8 cellular contexts compared by ENCODE assay signal in the genomic region with DNA sequence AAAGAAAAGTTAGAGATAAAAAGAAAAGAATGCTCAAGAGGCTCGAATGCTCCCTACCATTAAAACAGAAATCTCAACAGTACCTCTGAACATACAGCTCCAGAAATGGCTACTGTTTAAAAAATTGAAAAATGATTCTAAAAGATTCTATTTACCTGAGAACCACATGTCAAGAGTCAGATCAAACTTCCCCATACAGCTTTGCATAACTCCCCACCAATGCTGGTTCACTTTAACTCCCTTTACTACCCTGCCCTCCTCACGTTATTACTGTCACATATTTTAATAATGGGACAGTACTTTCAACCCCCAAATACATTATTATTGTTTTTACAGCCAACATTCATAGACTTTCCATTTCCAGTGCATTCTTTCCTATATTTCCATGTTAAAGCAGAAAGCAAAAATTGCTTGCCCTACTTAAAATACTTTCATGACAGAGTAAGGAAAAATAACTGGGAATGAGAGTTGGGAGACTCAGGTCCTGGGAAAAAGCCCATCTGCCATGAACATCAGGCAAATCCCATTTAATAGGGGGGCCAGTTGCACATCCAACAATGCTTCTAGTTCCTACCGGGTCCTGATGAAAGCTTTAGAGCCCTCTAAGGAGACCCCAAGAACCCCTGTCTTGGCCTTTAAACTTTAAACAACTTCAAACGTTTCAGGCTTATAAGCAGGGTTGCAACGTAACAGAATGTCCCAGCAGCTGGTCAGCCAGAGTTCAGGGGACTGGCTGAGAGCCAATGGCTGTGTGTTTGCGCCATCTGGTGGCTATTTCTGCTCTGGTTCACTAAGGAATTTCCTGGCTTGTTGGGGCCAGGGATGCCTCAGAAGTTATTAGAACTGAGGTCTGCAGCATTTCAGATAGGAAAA.
A peak's percentile ranks its signal among the peaks of the same experiment; 100 is the strongest.
DNase-seq lines count a peak whose midpoint lies in the region; ATAC-seq and TF ChIP-seq lines count a peak whose summit lies in the region.

No MANE protein-coding gene starts in this region.

- H3K9ac ChIP-seq in liver (ENCODE audit: low read depth in 1 of 2, low read length in 2 of 2): peak overlapping the region in 1 of 2 donors; percentile 58

- DNase-seq in Daoy (ENCODE audit: low read depth) (peak; percentile 80), NCI-H345 (lab: John Stamatoyannopoulos, UW) (peak; percentile 70), dermis microvascular lymphatic vessel endothelial cell (ENCODE audit: low read depth in 2 of 2) (peak; percentile 75 to 86)
- DNase-seq in activated CD4-positive, alpha-beta T cell treated with anti-CD3 and anti-CD28 coated beads for 48 hours: peak; percentile 65
- peak; percentile 55 for DNase-seq in stimulated activated CD4-positive, alpha-beta T cell treated with anti-CD3 and anti-CD28 coated beads, Interleukin-4, amount 100 ng/mL, for 24 hours

- H3K27me3 ChIP-seq in liver (ENCODE audit: control insufficient read depth in 4 of 4, insufficient read depth in 4 of 4, low read length in 3 of 4): no peaks in the 10 kb centered on the region

- peak; percentile 69 for ATAC-seq in HG02763 (IDR thresholded peaks at IDR 0.05; ENCODE audit: unreplicated experiment)
- ATAC-seq in HG03159 (IDR thresholded peaks at IDR 0.05; ENCODE audit: unreplicated experiment): no peak

- peaks cover 0 to 12% (median 2%) of the 10 kb centered on the region in 4 donors for H3K36me3 ChIP-seq in liver (ENCODE audit: control insufficient read depth in 4 of 4, insufficient read depth in 3 of 4, low read depth in 1 of 4, low read length in 3 of 4)

- peak; percentile 91 for TF ChIP-seq CTCF in liver (IDR thresholded peaks at IDR 0.05; ENCODE audit: low read depth, low read length, missing input control)

- H3K4me1 ChIP-seq in liver (ENCODE audit: control insufficient read depth in 4 of 4, insufficient read depth in 4 of 4, low read length in 3 of 4): peaks cover 2 to 20% (median 17%) of the 10 kb centered on the region in 4 donors

- no peak overlapping the region for H3K4me3 ChIP-seq in liver (ENCODE audit: low read depth in 1 of 3, low read length in 3 of 3)

- TF ChIP-seq RAD21 in liver (IDR thresholded peaks at IDR 0.05): peak; percentile 85 to 89

- no peaks in the 10 kb centered on the region for H3K9me3 ChIP-seq in liver (ENCODE audit: control insufficient read depth in 4 of 4, low read length in 3 of 4)

- 26% methylated on average over 6 of the region's 6 CpGs for WGBS in liver

- H3K27ac ChIP-seq in liver (ENCODE audit: low read depth in 1 of 2, low read length in 2 of 2): peak overlapping the region; percentile 69 to 71

TF ChIP-seq in liver, 16 proteins besides CTCF, POLR2A, EP300 and RAD21:
- TF ChIP-seq GABPA (IDR thresholded peaks at IDR 0.05 in 1 of 2, conservative IDR thresholded peaks at IDR 0.05 in 1 of 2) (no peak), JUND (IDR thresholded peaks at IDR 0.05) (peak; percentile 29 to 47), RXRA (IDR thresholded peaks at IDR 0.05) (peak; percentile 89 to 94), HNF4A (conservative IDR thresholded peaks at IDR 0.05) (peak; percentile 63 to 69), EGR1 (IDR thresholded peaks at IDR 0.05; ENCODE audit: low read depth in 2 of 2) (peak in 1 of 2 donors; percentile 38), YY1 (IDR thresholded peaks at IDR 0.05) (peak; percentile 50), NR2F2 (IDR thresholded peaks at IDR 0.05) (peak; percentile 95), SP1 (IDR thresholded peaks at IDR 0.05) (peak; percentile 86), FOXA1 (IDR thresholded peaks at IDR 0.05) (no peak)
- TF ChIP-seq, protein P1, sequence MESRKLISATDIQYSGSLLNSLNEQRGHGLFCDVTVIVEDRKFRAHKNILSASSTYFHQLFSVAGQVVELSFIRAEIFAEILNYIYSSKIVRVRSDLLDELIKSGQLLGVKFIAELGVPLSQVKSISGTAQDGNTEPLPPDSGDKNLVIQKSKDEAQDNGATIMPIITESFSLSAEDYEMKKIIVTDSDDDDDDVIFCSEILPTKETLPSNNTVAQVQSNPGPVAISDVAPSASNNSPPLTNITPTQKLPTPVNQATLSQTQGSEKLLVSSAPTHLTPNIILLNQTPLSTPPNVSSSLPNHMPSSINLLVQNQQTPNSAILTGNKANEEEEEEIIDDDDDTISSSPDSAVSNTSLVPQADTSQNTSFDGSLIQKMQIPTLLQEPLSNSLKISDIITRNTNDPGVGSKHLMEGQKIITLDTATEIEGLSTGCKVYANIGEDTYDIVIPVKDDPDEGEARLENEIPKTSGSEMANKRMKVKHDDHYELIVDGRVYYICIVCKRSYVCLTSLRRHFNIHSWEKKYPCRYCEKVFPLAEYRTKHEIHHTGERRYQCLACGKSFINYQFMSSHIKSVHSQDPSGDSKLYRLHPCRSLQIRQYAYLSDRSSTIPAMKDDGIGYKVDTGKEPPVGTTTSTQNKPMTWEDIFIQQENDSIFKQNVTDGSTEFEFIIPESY (IDR thresholded peaks at IDR 0.05): peak; percentile 37
- TF ChIP-seq, protein P2, sequence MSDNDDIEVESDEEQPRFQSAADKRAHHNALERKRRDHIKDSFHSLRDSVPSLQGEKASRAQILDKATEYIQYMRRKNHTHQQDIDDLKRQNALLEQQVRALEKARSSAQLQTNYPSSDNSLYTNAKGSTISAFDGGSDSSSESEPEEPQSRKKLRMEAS (IDR thresholded peaks at IDR 0.05): no peak
- TF ChIP-seq, protein P3, sequence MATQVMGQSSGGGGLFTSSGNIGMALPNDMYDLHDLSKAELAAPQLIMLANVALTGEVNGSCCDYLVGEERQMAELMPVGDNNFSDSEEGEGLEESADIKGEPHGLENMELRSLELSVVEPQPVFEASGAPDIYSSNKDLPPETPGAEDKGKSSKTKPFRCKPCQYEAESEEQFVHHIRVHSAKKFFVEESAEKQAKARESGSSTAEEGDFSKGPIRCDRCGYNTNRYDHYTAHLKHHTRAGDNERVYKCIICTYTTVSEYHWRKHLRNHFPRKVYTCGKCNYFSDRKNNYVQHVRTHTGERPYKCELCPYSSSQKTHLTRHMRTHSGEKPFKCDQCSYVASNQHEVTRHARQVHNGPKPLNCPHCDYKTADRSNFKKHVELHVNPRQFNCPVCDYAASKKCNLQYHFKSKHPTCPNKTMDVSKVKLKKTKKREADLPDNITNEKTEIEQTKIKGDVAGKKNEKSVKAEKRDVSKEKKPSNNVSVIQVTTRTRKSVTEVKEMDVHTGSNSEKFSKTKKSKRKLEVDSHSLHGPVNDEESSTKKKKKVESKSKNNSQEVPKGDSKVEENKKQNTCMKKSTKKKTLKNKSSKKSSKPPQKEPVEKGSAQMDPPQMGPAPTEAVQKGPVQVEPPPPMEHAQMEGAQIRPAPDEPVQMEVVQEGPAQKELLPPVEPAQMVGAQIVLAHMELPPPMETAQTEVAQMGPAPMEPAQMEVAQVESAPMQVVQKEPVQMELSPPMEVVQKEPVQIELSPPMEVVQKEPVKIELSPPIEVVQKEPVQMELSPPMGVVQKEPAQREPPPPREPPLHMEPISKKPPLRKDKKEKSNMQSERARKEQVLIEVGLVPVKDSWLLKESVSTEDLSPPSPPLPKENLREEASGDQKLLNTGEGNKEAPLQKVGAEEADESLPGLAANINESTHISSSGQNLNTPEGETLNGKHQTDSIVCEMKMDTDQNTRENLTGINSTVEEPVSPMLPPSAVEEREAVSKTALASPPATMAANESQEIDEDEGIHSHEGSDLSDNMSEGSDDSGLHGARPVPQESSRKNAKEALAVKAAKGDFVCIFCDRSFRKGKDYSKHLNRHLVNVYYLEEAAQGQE (IDR thresholded peaks at IDR 0.05): peak; percentile 73
